1 cellular context compared by ENCODE assay signal in genomic region chr1:175833502-175833901, GRCh38.
TF ChIP-seq lines count a peak whose summit lies in the region.

No MANE protein-coding gene starts in this region.

TF ChIP-seq in H1, 55 proteins besides CTCF, POLR2A, EP300 and RAD21 (continued from another document):
- no peak for TF ChIP-seq POU5F1 (IDR thresholded peaks at IDR 0.05; ENCODE audit: low read depth, low read length)
- TF ChIP-seq HDAC6 (IDR thresholded peaks at IDR 0.05; ENCODE audit: low read depth, low read length): no peak
- TF ChIP-seq SUZ12 (IDR thresholded peaks at IDR 0.05; ENCODE audit: low read length): no peak
- TF ChIP-seq TBP (IDR thresholded peaks at IDR 0.05; ENCODE audit: low read depth, low read length): no peak
- no peak for TF ChIP-seq GABPA (IDR thresholded peaks at IDR 0.05; ENCODE audit: borderline replicate concordance, insufficient read depth, low read length)
- no peak for TF ChIP-seq NANOG (IDR thresholded peaks at IDR 0.05; ENCODE audit: insufficient read depth, low read depth, low read length, poor library complexity, severe bottlenecking)
- no peak for TF ChIP-seq JUND (IDR thresholded peaks at IDR 0.05; ENCODE audit: low read length)
- no peak for TF ChIP-seq USF2 (IDR thresholded peaks at IDR 0.05; ENCODE audit: low read length)
- TF ChIP-seq BACH1 (IDR thresholded peaks at IDR 0.05; ENCODE audit: low read length): no peak
- TF ChIP-seq CEBPB (IDR thresholded peaks at IDR 0.05; ENCODE audit: low read depth, low read length): no peak
- no peak for TF ChIP-seq CHD1 (IDR thresholded peaks at IDR 0.05; ENCODE audit: low read depth, low read length)
- no peak for TF ChIP-seq MAFK (IDR thresholded peaks at IDR 0.05; ENCODE audit: low read depth, low read length)
